In the genomic region with DNA sequence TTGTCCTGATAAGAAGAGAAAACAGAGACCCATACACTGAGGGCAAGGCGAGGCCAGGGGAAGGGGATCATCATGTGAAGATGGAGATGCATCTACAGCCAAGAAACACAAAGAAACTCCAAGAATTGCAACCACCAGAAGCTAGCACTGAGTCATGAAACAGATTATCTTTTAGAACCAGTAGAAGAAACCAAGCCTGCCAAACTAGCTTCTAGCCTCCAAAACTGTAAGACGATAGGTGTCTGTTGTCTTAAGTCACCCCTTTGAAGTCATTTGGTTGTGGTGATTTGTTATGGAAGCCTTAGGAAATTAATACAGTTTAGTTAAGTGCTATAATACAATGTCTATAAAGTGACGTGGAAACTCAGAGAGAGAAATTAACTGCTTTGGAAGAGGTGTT, we compare ENCODE assay signal across 26 cellular contexts. TPM values are rescaled to one million over a fixed set of nuclear protein-coding genes. Genes with fewer than 3 reads are reported as not detected.
DNase-seq lines count a peak whose midpoint lies in the region; ATAC-seq, FAIRE-seq and TF ChIP-seq lines count a peak whose summit lies in the region.
"Had no signal": no experiment of that assay in that cellular context is flagged by ENCODE, and none has a peak within 500 bp of the region (broad histone marks: within the 10 kb centered on the region; RNA-seq: fewer than 3 reads in every experiment).

No MANE protein-coding gene starts in this region.

- no peaks in the 10 kb centered on the region for H3K9me3 ChIP-seq in PC-3 (ENCODE audit: low read length)
- H3K9me3 ChIP-seq: BE2C, BLaER1 had no signal

- POLR2A ChIA-PET in PC-3 (lab: Charles Lee; ENCODE audit: unreplicated experiment), result no interaction called here

- no peaks in the 10 kb centered on the region for H4K20me1 ChIP-seq in PC-3 (ENCODE audit: low read length)
- H4K20me1 ChIP-seq: BLaER1 had no signal

- no peak overlapping the region for H2AFZ ChIP-seq in PC-3 (ENCODE audit: low read length)

- no peak for FAIRE-seq in bronchial epithelial cell (lab: Jason Lieb, UNC)
- FAIRE-seq: A204.1, GM12891 had no signal

- H3K36me3 ChIP-seq in PC-3 (ENCODE audit: low read depth, low read length) (no peaks in the 10 kb centered on the region), bronchial epithelial cell (ENCODE audit: control insufficient read depth, insufficient read depth, low read length) (no peaks in the 10 kb centered on the region)
- H3K36me3 ChIP-seq: BE2C, BLaER1 had no signal

- CTCF ChIA-PET in PC-3 (lab: Charles Lee), result no interaction called here

- no peak overlapping the region for H3K4me2 ChIP-seq in PC-3 (ENCODE audit: low read length)
- H3K4me2 ChIP-seq: BLaER1 had no signal

- H3K4me1 ChIP-seq in PC-3 (ENCODE audit: insufficient read depth, low read length), result peaks cover 15% of the 10 kb centered on the region
- H3K4me1 ChIP-seq: BE2C, BLaER1 had no signal

- no peaks in the 10 kb centered on the region for H3K27me3 ChIP-seq in PC-3 (ENCODE audit: low read length)
- no peaks in the 10 kb centered on the region for H3K27me3 ChIP-seq in bronchial epithelial cell (ENCODE audit: control insufficient read depth, insufficient read depth, low read length)
- H3K27me3 ChIP-seq: BE2C, BLaER1 had no signal

- intact Hi-C loops in PC-3 (cut with micrococcal nuclease), result no loop called here

- no peak overlapping the region for H3K27ac ChIP-seq in PC-3 (ENCODE audit: low read length)
- H3K27ac ChIP-seq: BLaER1 had no signal

- H3K4me3 ChIP-seq in PC-3 (ENCODE audit: low read length) (no peak overlapping the region), bronchial epithelial cell (ENCODE audit: low read depth, low read length) (no peak overlapping the region)
- H3K4me3 ChIP-seq: BLaER1 had no signal

- DNase-seq in PC-3, result peak; percentile 15
- peak; percentile 7 for DNase-seq in bronchial epithelial cell (ENCODE audit: low read depth)
- DNase-seq in GM10266 (ENCODE audit: extremely low spot score), result no peak
- DNase-seq: 8988T; ACHN; BE2C; C1 segment of cervical spinal cord; CD4-positive, alpha-beta memory T cell; CD4-positive, CD25-positive, alpha-beta regulatory T cell; CD8-positive, alpha-beta memory T cell; COR-L47; DMS 273 treated with DMSO at 0.1 percent for 48 hours; DMS153; DMS53; DMS79; DND-41; EL; GDM1 had no signal

- no peak for ATAC-seq in PC-3
- ATAC-seq in esophagus mucosa, result peak; percentile 77
- ATAC-seq in GM18517 (IDR thresholded peaks at IDR 0.05; ENCODE audit: unreplicated experiment), result no peak

- H3K79me2 ChIP-seq in PC-3 (ENCODE audit: low read length), result no peaks in the 10 kb centered on the region

- TF ChIP-seq CTCF in PC-3 (conservative IDR thresholded peaks at IDR 0.05; ENCODE audit: low read depth, low read length) (no peak), bronchial epithelial cell (IDR thresholded peaks at IDR 0.05; ENCODE audit: insufficient read depth, low read length, severe bottlenecking) (no peak), GM10266 (IDR thresholded peaks at IDR 0.05; ENCODE audit: control insufficient read depth, insufficient read depth, low read depth, missing control alignments) (no peak)

- no peaks in the 10 kb centered on the region for H3F3A ChIP-seq in PC-3 (ENCODE audit: low read length, unreplicated experiment)

- BruUV-seq in PC-3 (replicated peaks; lab: Mats Ljungman, UMichigan), result no TSS peak

- H3K9ac ChIP-seq in PC-3 (ENCODE audit: low read length), result no peak overlapping the region
- H3K9ac ChIP-seq: BLaER1 had no signal

- H3K9me2 ChIP-seq in PC-3 (replicated peaks; ENCODE audit: low read length), result no peaks in the 10 kb centered on the region

RNA-seq across cellular contexts. Expression of a gene that starts 15.4 kb away (rescaled TPM):
- total RNA-seq in PC-3 (2014; rRNA removed) (not detected in 2 replicates), bronchial epithelial cell (under 0.01 TPM in 1 of 2 replicates, not detected in the other), esophagus mucosa (not detected)
- total RNA-seq: A673; CD4-positive, alpha-beta memory T cell; CD4-positive, CD25-positive, alpha-beta regulatory T cell; CD8-positive, alpha-beta memory T cell; Daoy; G401 had no signal
